19 cellular contexts compared by ENCODE assay signal in the genomic region with DNA sequence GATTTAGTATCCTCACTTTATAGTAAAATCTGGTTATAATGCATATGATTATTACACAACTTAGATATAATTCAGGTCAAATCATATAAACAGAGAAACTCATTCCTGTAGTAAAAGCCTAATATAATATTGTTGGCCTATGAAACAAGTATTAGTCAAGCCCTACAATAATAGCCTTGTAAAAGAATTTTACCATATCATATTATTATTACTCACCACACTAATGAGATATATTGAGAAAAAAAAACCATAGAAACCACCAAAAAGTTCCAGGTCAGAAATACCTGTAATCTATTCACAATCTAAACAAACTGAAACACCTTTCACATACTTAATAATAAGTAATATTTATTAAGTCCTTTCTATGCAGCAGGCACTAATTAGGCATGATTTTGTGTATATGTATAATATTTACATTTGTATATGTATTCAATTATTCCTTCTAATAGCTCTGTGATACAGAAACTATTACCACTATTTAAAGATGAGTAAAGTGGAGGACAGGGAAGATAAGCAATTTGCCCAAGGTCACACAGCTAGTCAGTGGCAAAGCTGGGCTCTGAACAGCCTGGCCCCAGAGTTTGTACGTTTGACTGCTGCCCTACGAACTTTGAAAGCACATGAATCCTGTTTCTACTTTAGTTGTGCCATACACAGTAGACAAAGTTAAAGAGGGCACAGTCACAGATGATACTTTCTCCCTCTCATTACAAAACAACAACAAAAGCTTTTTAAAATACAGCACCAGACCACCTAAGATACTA. TPM values are rescaled to one million over a fixed set of nuclear protein-coding genes. Genes with fewer than 3 reads are reported as not detected.
DNase-seq lines count a peak whose midpoint lies in the region; ATAC-seq and TF ChIP-seq lines count a peak whose summit lies in the region.
"Had no signal": no experiment of that assay in that cellular context is flagged by ENCODE, and none has a peak within 500 bp of the region (broad histone marks: within the 10 kb centered on the region; RNA-seq: fewer than 3 reads in every experiment).

No MANE protein-coding gene starts in this region.

- H3K27me3 Mint-ChIP-seq in stimulated activated naive CD8-positive, alpha-beta T cell treated with anti-CD3 and anti-CD28 coated beads, Interleukin-15, amount 100 ng/mL, for 72 hours, result no peaks in the 10 kb centered on the region
- no peaks in the 10 kb centered on the region for H3K27me3 Mint-ChIP-seq in activated B cell treated with CpG ODN at 0.5 μM for 24 hours

- H3K27me3 ChIP-seq in iPS-20b (ENCODE audit: insufficient read depth, low read length), result no peaks in the 10 kb centered on the region
- H3K27me3 ChIP-seq in tibial artery, result no peaks in the 10 kb centered on the region
- H3K27me3 ChIP-seq: brain microvascular endothelial cell, spleen had no signal

- intact Hi-C loops in activated B cell treated with CpG ODN at 0.5 μM for 24 hours (cut with micrococcal nuclease), result loop anchor here (10.0 kb wide), 1 partner anchor 1685 kb away; the partner anchor contains the start of gene TMEM184C
- intact Hi-C loops in tibial artery (cut with DNase I; ENCODE audit: low total_unique reads), result loop anchor here (10.0 kb wide), 2 partner anchors 45 to 755 kb away; no protein-coding TSS in a partner anchor

- H3K27ac Mint-ChIP-seq in stimulated activated naive CD8-positive, alpha-beta T cell treated with anti-CD3 and anti-CD28 coated beads, Interleukin-15, amount 100 ng/mL, for 72 hours, result peak overlapping the region in 1 of 2 donors; percentile 18
- peak overlapping the region; percentile 48 for H3K27ac Mint-ChIP-seq in activated B cell treated with CpG ODN at 0.5 μM for 24 hours
- H3K27ac Mint-ChIP-seq in stimulated activated effector memory CD8-positive, alpha-beta T cell treated with anti-CD3 and anti-CD28 coated beads, Interleukin-12 subunit alpha, Interleukin-12 subunit beta, amount 100 ng/mL, for 72 hours, result no peak overlapping the region
- H3K27ac Mint-ChIP-seq: activated naive CD4-positive, alpha-beta T cell treated with anti-CD3 and anti-CD28 coated beads, Interleukin-2, amount 50 U/mL, for 72 hours; activated T-cell treated with anti-CD3 and anti-CD28 coated beads, Interleukin-2, amount 50 U/mL, for 72 hours; dendritic cell treated with granulocyte-macrophage colony-stimulating factor and Interleukin-4, amounts not matched to agents 40 ng/mL and 50 ng/mL, for 4 days had no signal

- CTCF ChIA-PET in activated B cell treated with CpG ODN at 0.5 μM for 24 hours (lab: Charles Lee), result no interaction called here

- no peak for TF ChIP-seq CTCF in activated B cell treated with CpG ODN at 0.5 μM for 24 hours (IDR thresholded peaks at IDR 0.05)
- no peak for TF ChIP-seq CTCF in tibial artery (IDR thresholded peaks at IDR 0.05)

- H3K9ac ChIP-seq in iPS-20b (ENCODE audit: low read depth, low read length), result 0 out of 2 replicates have a peak overlapping the region, but pooled peaks have one; percentile 2

- H3K36me3 ChIP-seq in iPS-20b (ENCODE audit: insufficient read depth, low read depth, low read length) (no peaks in the 10 kb centered on the region; the same call in 1 of the 2 replicates), tibial artery (no peaks in the 10 kb centered on the region)
- H3K36me3 ChIP-seq: brain microvascular endothelial cell, spleen, thoracic aorta had no signal

- H3K4me3 Mint-ChIP-seq in stimulated activated naive CD8-positive, alpha-beta T cell treated with anti-CD3 and anti-CD28 coated beads, Interleukin-15, amount 100 ng/mL, for 72 hours, result no peak overlapping the region
- H3K4me3 Mint-ChIP-seq in activated B cell treated with CpG ODN at 0.5 μM for 24 hours, result no peak overlapping the region
- no peak overlapping the region for H3K4me3 Mint-ChIP-seq in stimulated activated effector memory CD8-positive, alpha-beta T cell treated with anti-CD3 and anti-CD28 coated beads, Interleukin-12 subunit alpha, Interleukin-12 subunit beta, amount 100 ng/mL, for 72 hours
- H3K4me3 Mint-ChIP-seq: activated T-cell treated with anti-CD3 and anti-CD28 coated beads, Interleukin-2, amount 50 U/mL, for 72 hours; dendritic cell treated with granulocyte-macrophage colony-stimulating factor and Interleukin-4, amounts not matched to agents 40 ng/mL and 50 ng/mL, for 4 days had no signal

- peaks cover 19 to 27% of the 10 kb centered on the region in 2 donors for H3K9me3 Mint-ChIP-seq in stimulated activated naive CD8-positive, alpha-beta T cell treated with anti-CD3 and anti-CD28 coated beads, Interleukin-15, amount 100 ng/mL, for 72 hours
- H3K9me3 Mint-ChIP-seq in activated B cell treated with CpG ODN at 0.5 μM for 24 hours, result peaks cover 8% of the 10 kb centered on the region
- H3K9me3 Mint-ChIP-seq in stimulated activated effector memory CD8-positive, alpha-beta T cell treated with anti-CD3 and anti-CD28 coated beads, Interleukin-12 subunit alpha, Interleukin-12 subunit beta, amount 100 ng/mL, for 72 hours, result peaks cover 3% of the 10 kb centered on the region

- H3K4me1 Mint-ChIP-seq in stimulated activated naive CD8-positive, alpha-beta T cell treated with anti-CD3 and anti-CD28 coated beads, Interleukin-15, amount 100 ng/mL, for 72 hours, result peaks cover 80% of the 10 kb centered on the region
- peaks cover 49% of the 10 kb centered on the region for H3K4me1 Mint-ChIP-seq in activated B cell treated with CpG ODN at 0.5 μM for 24 hours
- H3K4me1 Mint-ChIP-seq in stimulated activated effector memory CD8-positive, alpha-beta T cell treated with anti-CD3 and anti-CD28 coated beads, Interleukin-12 subunit alpha, Interleukin-12 subunit beta, amount 100 ng/mL, for 72 hours, result peaks cover 26% of the 10 kb centered on the region

- POLR2A ChIA-PET in activated B cell treated with CpG ODN at 0.5 μM for 24 hours (lab: Charles Lee), result interaction anchor here (1.6 kb wide), 1 partner anchor 10 kb away, joined by 4 read pairs; no protein-coding TSS in a partner anchor

- peak; percentile 6 for ATAC-seq in stimulated activated naive CD8-positive, alpha-beta T cell treated with anti-CD3 and anti-CD28 coated beads, Interleukin-15, Interleukin-2, amounts not matched to agents 100 U/mL and 50 U/mL, for 24 hours
- no peak for ATAC-seq in stimulated activated naive CD8-positive, alpha-beta T cell treated with anti-CD3 and anti-CD28 coated beads, Interleukin-15, amount 100 ng/mL, for 72 hours
- no peak for ATAC-seq in activated B cell treated with CpG ODN at 0.5 μM for 24 hours (ENCODE audit: low read depth)
- no peak for ATAC-seq in stimulated activated effector memory CD8-positive, alpha-beta T cell treated with anti-CD3 and anti-CD28 coated beads, Interleukin-12 subunit alpha, Interleukin-12 subunit beta, amount 100 ng/mL, for 72 hours
- ATAC-seq: activated naive CD4-positive, alpha-beta T cell treated with anti-CD3 and anti-CD28 coated beads, Interleukin-2, amount 50 U/mL, for 72 hours; activated T-cell treated with anti-CD3 and anti-CD28 coated beads, Interleukin-2, amount 50 U/mL, for 72 hours; HCT116 had no signal

- peaks cover 7% of the 10 kb centered on the region for H3K36me3 Mint-ChIP-seq in activated B cell treated with CpG ODN at 0.5 μM for 24 hours (ENCODE audit: low read depth)
- H3K36me3 Mint-ChIP-seq in stimulated activated effector memory CD8-positive, alpha-beta T cell treated with anti-CD3 and anti-CD28 coated beads, Interleukin-12 subunit alpha, Interleukin-12 subunit beta, amount 100 ng/mL, for 72 hours, result peaks cover 10% of the 10 kb centered on the region

- H3K27ac ChIP-seq in iPS-20b (ENCODE audit: low read length), result no peak overlapping the region
- H3K27ac ChIP-seq in tibial artery, result peak overlapping the region; percentile 61 to 62
- H3K27ac ChIP-seq: brain microvascular endothelial cell, C4-2B, thoracic aorta had no signal

- no peak for DNase-seq in stimulated activated naive CD8-positive, alpha-beta T cell treated with anti-CD3 and anti-CD28 coated beads, Interleukin-15, Interleukin-2, amounts not matched to agents 100 U/mL and 50 U/mL, for 24 hours
- DNase-seq in stimulated activated naive CD8-positive, alpha-beta T cell treated with anti-CD3 and anti-CD28 coated beads, Interleukin-15, amount 100 ng/mL, for 72 hours, result no peak
- DNase-seq in activated B cell treated with CpG ODN at 0.5 μM for 24 hours, result no peak
- no peak for DNase-seq in tibial artery
- no peak for DNase-seq in Kasumi-1 (lab: John Stamatoyannopoulos, UW)
- DNase-seq in stimulated activated CD4-positive, alpha-beta T cell treated with anti-CD3 and anti-CD28 coated beads, Interleukin-4, amount 100 ng/mL, for 1 hour, result no peak
- no peak for DNase-seq in stimulated activated effector memory CD8-positive, alpha-beta T cell treated with anti-CD3 and anti-CD28 coated beads, Interleukin-12 subunit alpha, Interleukin-12 subunit beta, amount 100 ng/mL, for 72 hours (ENCODE audit: low spot score in 2 of 2)
- DNase-seq: activated T-cell treated with anti-CD3 and anti-CD28 coated beads, Interleukin-2, amount 50 U/mL, for 72 hours; brain microvascular endothelial cell; NCI-H1105 treated with DMSO at 0.1 percent for 48 hours; NCI-H526 treated with DMSO at 0.1 percent for 48 hours; spleen; T-helper 9 cell had no signal

- peaks cover 9% of the 10 kb centered on the region for H3K4me1 ChIP-seq in iPS-20b (ENCODE audit: insufficient read depth, low read length)
- peaks cover 0 to 46% (median 16%) of the 10 kb centered on the region in 4 donors for H3K4me1 ChIP-seq in tibial artery

- no peak overlapping the region for H3K4me3 ChIP-seq in iPS-20b (ENCODE audit: low read length)
- H3K4me3 ChIP-seq in tibial artery, result no peak overlapping the region
- H3K4me3 ChIP-seq: spleen, thoracic aorta had no signal

- H3K9me3 ChIP-seq in iPS-20b (ENCODE audit: insufficient read depth, low read depth, low read length), result peaks cover 3% of the 10 kb centered on the region; the same call in 1 of the 2 replicates
- H3K9me3 ChIP-seq in tibial artery, result no peaks in the 10 kb centered on the region
- H3K9me3 ChIP-seq: thoracic aorta had no signal

RNA-seq across cellular contexts. Expression of gene ZNF827, which starts 9.0 kb away (rescaled TPM):
- 23.9 and 27.2 TPM in 2 replicates for total RNA-seq in activated B cell treated with CpG ODN at 0.5 μM for 24 hours
